ENCODE assay signal across 24 cellular contexts in the genomic region with DNA sequence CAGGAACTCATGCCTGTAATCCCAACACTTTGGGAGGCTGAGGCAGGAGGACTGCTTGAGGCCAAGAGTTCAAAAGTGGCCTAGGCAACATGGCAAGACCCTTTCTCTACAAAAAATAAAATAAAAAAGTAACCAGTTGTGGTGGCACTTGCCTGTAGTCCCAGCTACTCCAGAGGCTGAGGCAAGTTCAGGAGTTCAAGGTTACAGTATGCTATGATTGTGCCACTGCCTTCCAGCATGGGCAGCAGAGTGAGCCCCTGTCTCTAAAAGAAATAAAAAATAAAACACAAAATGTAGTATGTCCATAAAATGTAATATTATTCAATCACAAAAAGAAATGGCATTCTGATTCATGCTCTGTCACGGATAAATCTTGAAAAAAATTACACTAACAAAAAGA. TPM values are rescaled to one million over a fixed set of nuclear protein-coding genes. Genes with fewer than 3 reads are reported as not detected.
DNase-seq lines count a peak whose midpoint lies in the region; ATAC-seq and TF ChIP-seq lines count a peak whose summit lies in the region.
"Had no signal": no experiment of that assay in that cellular context is flagged by ENCODE, and none has a peak within 500 bp of the region (broad histone marks: within the 10 kb centered on the region; RNA-seq: fewer than 3 reads in every experiment).

No MANE protein-coding gene starts in this region.

- intact Hi-C loops in esophagus muscularis mucosa (cut with DNase I): no loop called here

- H3K9ac ChIP-seq in HUES6 (ENCODE audit: low read length): no peak overlapping the region
- peak overlapping the region; percentile 30 for H3K9ac ChIP-seq in Karpas-422 (ENCODE audit: low read length)
- H3K9ac ChIP-seq in iPS-20b (ENCODE audit: low read depth, low read length): no peak overlapping the region
- H3K9ac ChIP-seq: BLaER1 had no signal

- no peak for DNase-seq in Karpas-422
- DNase-seq in esophagus muscularis mucosa (ENCODE audit: extremely low spot score): peak; percentile 24
- DNase-seq in brain microvascular endothelial cell: no peak
- no peak for DNase-seq in NCI-H2227 (lab: John Stamatoyannopoulos, UW; ENCODE audit: unreplicated experiment)
- DNase-seq: 8988T; ACHN; BE2C; C1 segment of cervical spinal cord; CD4-positive, alpha-beta memory T cell; CD4-positive, CD25-positive, alpha-beta regulatory T cell; CD8-positive, alpha-beta memory T cell; COR-L47; DMS 273 treated with DMSO at 0.1 percent for 48 hours; DMS153; DMS53; DMS79; DND-41; EL; GDM1 had no signal

- H3K27me3 ChIP-seq in HUES6 (ENCODE audit: control insufficient read depth, insufficient read depth, low read length): no peaks in the 10 kb centered on the region
- no peaks in the 10 kb centered on the region for H3K27me3 ChIP-seq in Karpas-422 (ENCODE audit: low read length)
- no peaks in the 10 kb centered on the region for H3K27me3 ChIP-seq in esophagus muscularis mucosa
- H3K27me3 ChIP-seq in iPS-20b (ENCODE audit: insufficient read depth, low read length): no peaks in the 10 kb centered on the region
- H3K27me3 ChIP-seq in brain microvascular endothelial cell (replicated peaks): no peaks in the 10 kb centered on the region
- H3K27me3 ChIP-seq: BE2C, BLaER1 had no signal

- WGBS in esophagus muscularis mucosa: 85% methylated on average over 1 of the region's 1 CpG

- TF ChIP-seq EP300 in esophagus muscularis mucosa (IDR thresholded peaks at IDR 0.05): no peak

- in situ Hi-C loops in brain microvascular endothelial cell (cut with HindIII; ENCODE audit: low pct_ligation_motif_present, low sequenced_read_pairs): no loop called here

- H3K4me1 ChIP-seq in HUES6 (ENCODE audit: control insufficient read depth, insufficient read depth, low read length): peaks cover 29% of the 10 kb centered on the region
- H3K4me1 ChIP-seq in Karpas-422 (ENCODE audit: low read length): peaks cover 96% of the 10 kb centered on the region
- H3K4me1 ChIP-seq in esophagus muscularis mucosa: peaks cover 7 to 17% (median 13%) of the 10 kb centered on the region in 4 donors
- peaks cover 22% of the 10 kb centered on the region for H3K4me1 ChIP-seq in iPS-20b (ENCODE audit: insufficient read depth, low read length)

- H4K20me1 ChIP-seq in Karpas-422 (ENCODE audit: insufficient read depth, low read depth, low read length): no peaks in the 10 kb centered on the region
- H4K20me1 ChIP-seq: BLaER1 had no signal

- peak overlapping the region; percentile 92 for H3K4me2 ChIP-seq in Karpas-422 (ENCODE audit: low read depth, low read length, poor library complexity, severe bottlenecking)
- H3K4me2 ChIP-seq: BLaER1 had no signal

- no peaks in the 10 kb centered on the region for H3K9me2 ChIP-seq in Karpas-422 (replicated peaks; ENCODE audit: insufficient read depth, low read length)

- H3K9me3 ChIP-seq in HUES6 (ENCODE audit: control insufficient read depth, insufficient read depth, low read depth, low read length) (no peaks in the 10 kb centered on the region), Karpas-422 (ENCODE audit: low read length) (no peaks in the 10 kb centered on the region), esophagus muscularis mucosa (no peaks in the 10 kb centered on the region), iPS-20b (ENCODE audit: insufficient read depth, low read depth, low read length) (no peaks in the 10 kb centered on the region)
- H3K9me3 ChIP-seq: BE2C, BLaER1 had no signal

- TF ChIP-seq CTCF in esophagus muscularis mucosa (IDR thresholded peaks at IDR 0.05) (no peak), brain microvascular endothelial cell (IDR thresholded peaks at IDR 0.05; ENCODE audit: low read depth, low read length, missing control alignments) (no peak)

- no peak for ATAC-seq in HG02852 (IDR thresholded peaks at IDR 0.05; ENCODE audit: unreplicated experiment)
- ATAC-seq: GM12878 had no signal

- H3K79me2 ChIP-seq in Karpas-422 (ENCODE audit: low read length): peaks cover 91% of the 10 kb centered on the region

- H3K36me3 ChIP-seq in HUES6 (ENCODE audit: control insufficient read depth, insufficient read depth, low read length): no peaks in the 10 kb centered on the region
- peaks cover 36% of the 10 kb centered on the region for H3K36me3 ChIP-seq in Karpas-422 (ENCODE audit: insufficient read depth, low read length)
- H3K36me3 ChIP-seq in esophagus muscularis mucosa: no peaks in the 10 kb centered on the region
- H3K36me3 ChIP-seq in iPS-20b (ENCODE audit: insufficient read depth, low read depth, low read length): no peaks in the 10 kb centered on the region
- no peaks in the 10 kb centered on the region for H3K36me3 ChIP-seq in brain microvascular endothelial cell (replicated peaks)
- H3K36me3 ChIP-seq: BE2C had no signal

- no peak for TF ChIP-seq POLR2A in esophagus muscularis mucosa (IDR thresholded peaks at IDR 0.05; ENCODE audit: low read depth)

- H3K4me3 ChIP-seq in HUES6 (ENCODE audit: low read depth, low read length): 0 out of 2 replicates have a peak overlapping the region, but pooled peaks have one; percentile 15
- H3K4me3 ChIP-seq in Karpas-422 (ENCODE audit: low read length): peak overlapping the region; percentile 52
- no peak overlapping the region for H3K4me3 ChIP-seq in esophagus muscularis mucosa
- H3K4me3 ChIP-seq in iPS-20b (ENCODE audit: low read length): peak overlapping the region; percentile 23; the same call in 1 of the 2 replicates
- H3K4me3 ChIP-seq in brain microvascular endothelial cell (ENCODE audit: low read depth, low read length): no peak overlapping the region
- H3K4me3 ChIP-seq: BLaER1, GM12878 had no signal

- no peak overlapping the region for H3K27ac ChIP-seq in HUES6 (ENCODE audit: low read depth, low read length)
- H3K27ac ChIP-seq in Karpas-422 (ENCODE audit: low read length): peak overlapping the region; percentile 96
- no peak overlapping the region for H3K27ac ChIP-seq in esophagus muscularis mucosa (replicated peaks in 1 of 4)
- no peak overlapping the region for H3K27ac ChIP-seq in iPS-20b (ENCODE audit: low read length)
- no peak overlapping the region for H3K27ac ChIP-seq in brain microvascular endothelial cell
- H3K27ac ChIP-seq: BLaER1 had no signal

- no peak overlapping the region for H2AFZ ChIP-seq in Karpas-422 (ENCODE audit: low read length)

RNA-seq across cellular contexts. Expression of a gene that starts 11.9 kb away (rescaled TPM):
- 83.4 and 108 TPM in 2 replicates for total RNA-seq in Karpas-422 (2014; rRNA removed; shearing (Covaris generic); ENCODE audit: low replicate concordance)
- total RNA-seq in esophagus muscularis mucosa: 10 to 100 TPM in 2 of 4 donors, 1 to 10 TPM in 2; 4.0 to 19.5 (median 8.8) TPM

Comparison
In these comparisons a context has a peak if more than half of its experiments do, and no peak if none do; other contexts are left out.
1. H3K4me3 ChIP-seq: peak in HUES6 (single experiment), Karpas-422 (single experiment) and iPS-20b (single experiment); none in esophagus muscularis mucosa (0 of 4) and brain microvascular endothelial cell (single experiment).